1 cellular context compared by ENCODE assay signal in the genomic region with DNA sequence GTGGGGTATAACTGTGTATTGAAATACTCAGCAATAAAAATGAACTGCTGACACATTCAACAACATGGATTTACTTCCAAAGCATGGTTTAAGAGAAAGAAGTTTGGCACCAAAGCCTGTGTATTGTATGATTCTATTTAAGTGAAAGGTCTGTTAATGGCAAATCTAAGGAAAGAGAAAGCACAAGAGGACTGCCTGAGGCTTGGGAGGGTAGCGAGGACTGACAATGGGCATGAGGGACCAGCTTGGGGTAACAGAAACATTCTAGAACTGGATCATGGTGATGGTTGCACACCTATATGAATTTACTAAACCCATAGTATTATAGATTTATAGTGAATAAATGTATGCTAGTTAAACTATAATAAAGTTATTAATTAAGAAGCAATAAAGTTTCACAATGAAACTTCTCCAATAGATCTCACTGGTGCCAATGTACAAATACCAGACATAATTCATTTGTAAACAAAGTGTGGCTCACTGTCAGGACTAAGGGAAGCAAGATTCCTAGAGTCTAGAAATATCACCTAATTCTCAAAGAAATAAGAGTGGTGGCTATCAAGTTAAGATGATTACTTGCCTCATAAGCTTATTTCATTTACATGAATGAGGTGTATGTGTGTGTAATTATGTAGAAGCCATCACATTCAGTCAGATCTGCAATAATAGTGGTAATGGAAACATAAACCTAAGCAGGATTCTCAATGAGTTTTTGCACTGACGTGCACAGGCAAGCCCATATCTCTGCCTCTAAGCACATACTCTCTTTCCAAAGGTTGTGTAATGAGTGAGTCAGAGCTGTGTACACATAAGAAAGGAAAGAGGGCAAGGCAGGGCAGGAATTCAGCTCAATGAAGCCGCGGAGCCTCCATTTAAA.
A peak's percentile ranks its signal among the peaks of the same experiment; 100 is the strongest.
TF ChIP-seq lines count a peak whose summit lies in the region.

No MANE protein-coding gene starts in this region.

TF ChIP-seq in HepG2, 621 proteins besides CTCF, POLR2A, EP300 and RAD21 (continued from another document and continues in another):
- TF ChIP-seq, protein P1, sequence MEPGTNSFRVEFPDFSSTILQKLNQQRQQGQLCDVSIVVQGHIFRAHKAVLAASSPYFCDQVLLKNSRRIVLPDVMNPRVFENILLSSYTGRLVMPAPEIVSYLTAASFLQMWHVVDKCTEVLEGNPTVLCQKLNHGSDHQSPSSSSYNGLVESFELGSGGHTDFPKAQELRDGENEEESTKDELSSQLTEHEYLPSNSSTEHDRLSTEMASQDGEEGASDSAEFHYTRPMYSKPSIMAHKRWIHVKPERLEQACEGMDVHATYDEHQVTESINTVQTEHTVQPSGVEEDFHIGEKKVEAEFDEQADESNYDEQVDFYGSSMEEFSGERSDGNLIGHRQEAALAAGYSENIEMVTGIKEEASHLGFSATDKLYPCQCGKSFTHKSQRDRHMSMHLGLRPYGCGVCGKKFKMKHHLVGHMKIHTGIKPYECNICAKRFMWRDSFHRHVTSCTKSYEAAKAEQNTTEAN (CRISPR knock-in tag; conservative IDR thresholded peaks at IDR 0.05) = peak; percentile 83
- no peak for TF ChIP-seq ZNF839 (CRISPR knock-in tag; IDR thresholded peaks at IDR 0.05; ENCODE audit: borderline replicate concordance)
- TF ChIP-seq, protein P2, sequence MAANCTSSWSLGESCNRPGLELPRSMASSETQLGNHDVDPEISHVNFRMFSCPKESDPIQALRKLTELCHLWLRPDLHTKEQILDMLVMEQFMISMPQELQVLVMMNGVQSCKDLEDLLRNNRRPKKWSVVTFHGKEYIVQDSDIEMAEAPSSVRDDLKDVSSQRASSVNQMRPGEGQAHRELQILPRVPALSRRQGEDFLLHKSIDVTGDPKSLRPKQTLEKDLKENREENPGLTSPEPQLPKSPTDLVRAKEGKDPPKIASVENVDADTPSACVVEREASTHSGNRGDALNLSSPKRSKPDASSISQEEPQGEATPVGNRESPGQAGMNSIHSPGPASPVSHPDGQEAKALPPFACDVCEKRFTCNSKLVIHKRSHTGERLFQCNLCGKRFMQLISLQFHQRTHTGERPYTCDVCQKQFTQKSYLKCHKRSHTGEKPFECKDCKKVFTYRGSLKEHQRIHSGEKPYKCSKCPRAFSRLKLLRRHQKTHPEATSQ (CRISPR knock-in tag; IDR thresholded peaks at IDR 0.05; ENCODE audit: borderline replicate concordance) = no peak
- TF ChIP-seq, protein P3, sequence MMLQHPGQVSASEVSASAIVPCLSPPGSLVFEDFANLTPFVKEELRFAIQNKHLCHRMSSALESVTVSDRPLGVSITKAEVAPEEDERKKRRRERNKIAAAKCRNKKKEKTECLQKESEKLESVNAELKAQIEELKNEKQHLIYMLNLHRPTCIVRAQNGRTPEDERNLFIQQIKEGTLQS (CRISPR knock-in tag; IDR thresholded peaks at IDR 0.05) = peak; percentile 99
- no peak for TF ChIP-seq SETDB1 (CRISPR knock-in tag; IDR thresholded peaks at IDR 0.05; ENCODE audit: borderline replicate concordance)
- peak; percentile 99 for TF ChIP-seq ZNF792 (CRISPR knock-in tag; IDR thresholded peaks at IDR 0.05)
- TF ChIP-seq ZNF788 (CRISPR knock-in tag; IDR thresholded peaks at IDR 0.05; ENCODE audit: borderline replicate concordance) = no peak
- no peak for TF ChIP-seq XBP1 (CRISPR knock-in tag; IDR thresholded peaks at IDR 0.05)
- no peak for TF ChIP-seq RNF2 (conservative IDR thresholded peaks at IDR 0.05; ENCODE audit: low read depth)
- no peak for TF ChIP-seq XRCC5 (optimal IDR thresholded peaks at IDR 0.05; ENCODE audit: low read length)
- no peak for TF ChIP-seq ZC3H13 (CRISPR knock-in tag; IDR thresholded peaks at IDR 0.05)
- no peak for TF ChIP-seq ZFX (CRISPR knock-in tag; IDR thresholded peaks at IDR 0.05; ENCODE audit: low read depth)
- no peak for TF ChIP-seq SRSF4 (IDR thresholded peaks at IDR 0.05; ENCODE audit: low read depth, low read length, poor library complexity, severe bottlenecking)
- no peak for TF ChIP-seq ZNF720 (CRISPR knock-in tag; IDR thresholded peaks at IDR 0.05)
- no peak for TF ChIP-seq ZNF775 (CRISPR knock-in tag; IDR thresholded peaks at IDR 0.05; ENCODE audit: borderline replicate concordance)
- TF ChIP-seq GATAD1 (CRISPR knock-in tag; IDR thresholded peaks at IDR 0.05) = peak; percentile 65; the same call in 1 of the 2 replicates
- peak; percentile 72 for TF ChIP-seq KDM6A (CRISPR knock-in tag; IDR thresholded peaks at IDR 0.05; ENCODE audit: low read depth)
- TF ChIP-seq PLRG1 (conservative IDR thresholded peaks at IDR 0.05) = no peak
- peak; percentile 66 for TF ChIP-seq CREB1 (IDR thresholded peaks at IDR 0.05)
- TF ChIP-seq CREB1 (CRISPR knock-in tag; IDR thresholded peaks at IDR 0.05) = peak; percentile 76
- no peak for TF ChIP-seq ZNF260 (CRISPR knock-in tag; IDR thresholded peaks at IDR 0.05; ENCODE audit: borderline replicate concordance, low read depth)
- TF ChIP-seq ZNF160 (CRISPR knock-in tag; IDR thresholded peaks at IDR 0.05) = no peak
- no peak for TF ChIP-seq ETV6 (CRISPR knock-in tag; conservative IDR thresholded peaks at IDR 0.05)
- TF ChIP-seq ONECUT2 (CRISPR knock-in tag; IDR thresholded peaks at IDR 0.05) = no peak
- no peak for TF ChIP-seq CBFB (CRISPR knock-in tag; IDR thresholded peaks at IDR 0.05)
- no peak for TF ChIP-seq STAT5B (CRISPR knock-in tag; IDR thresholded peaks at IDR 0.05)
- no peak for TF ChIP-seq HNRNPL (IDR thresholded peaks at IDR 0.05; ENCODE audit: low read depth, low read length)
- TF ChIP-seq TARDBP (CRISPR knock-in tag; IDR thresholded peaks at IDR 0.05) = peak; percentile 65; the same call in 1 of the 2 replicates
- no peak for TF ChIP-seq DNMT3B (CRISPR knock-in tag; conservative IDR thresholded peaks at IDR 0.05)
- no peak for TF ChIP-seq NAIF1 (CRISPR knock-in tag; IDR thresholded peaks at IDR 0.05; ENCODE audit: borderline replicate concordance)
- TF ChIP-seq MIXL1 (CRISPR knock-in tag; IDR thresholded peaks at IDR 0.05) = peak; percentile 95
- no peak for TF ChIP-seq TMF1 (CRISPR knock-in tag; IDR thresholded peaks at IDR 0.05; ENCODE audit: low read depth)
- no peak for TF ChIP-seq GLI4 (CRISPR knock-in tag; IDR thresholded peaks at IDR 0.05; ENCODE audit: borderline replicate concordance)
- no peak for TF ChIP-seq KLF11 (CRISPR knock-in tag; IDR thresholded peaks at IDR 0.05)
- TF ChIP-seq NPAS2 (CRISPR knock-in tag; IDR thresholded peaks at IDR 0.05; ENCODE audit: borderline replicate concordance) = no peak
- TF ChIP-seq, protein P4, sequence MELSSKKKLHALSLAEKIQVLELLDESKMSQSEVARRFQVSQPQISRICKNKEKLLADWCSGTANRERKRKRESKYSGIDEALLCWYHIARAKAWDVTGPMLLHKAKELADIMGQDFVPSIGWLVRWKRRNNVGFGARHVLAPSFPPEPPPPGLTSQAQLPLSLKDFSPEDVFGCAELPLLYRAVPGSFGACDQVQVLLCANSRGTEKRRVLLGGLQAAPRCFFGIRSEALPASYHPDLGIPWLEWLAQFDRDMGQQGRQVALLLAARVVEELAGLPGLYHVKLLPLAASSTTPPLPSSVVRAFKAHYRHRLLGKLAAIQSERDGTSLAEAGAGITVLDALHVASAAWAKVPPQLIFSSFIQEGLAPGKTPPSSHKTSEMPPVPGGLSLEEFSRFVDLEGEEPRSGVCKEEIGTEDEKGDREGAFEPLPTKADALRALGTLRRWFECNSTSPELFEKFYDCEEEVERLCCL (CRISPR knock-in tag; IDR thresholded peaks at IDR 0.05; ENCODE audit: borderline replicate concordance) = no peak
- TF ChIP-seq ZNF737 (CRISPR knock-in tag; IDR thresholded peaks at IDR 0.05; ENCODE audit: borderline replicate concordance) = no peak
- 0 out of 2 replicates have a peak, but pooled peaks have one; percentile 8 for TF ChIP-seq KDM5A (IDR thresholded peaks at IDR 0.05; ENCODE audit: borderline replicate concordance, low read length)
- TF ChIP-seq ZFP36L2 (CRISPR knock-in tag; IDR thresholded peaks at IDR 0.05) = no peak
- TF ChIP-seq, protein P5, sequence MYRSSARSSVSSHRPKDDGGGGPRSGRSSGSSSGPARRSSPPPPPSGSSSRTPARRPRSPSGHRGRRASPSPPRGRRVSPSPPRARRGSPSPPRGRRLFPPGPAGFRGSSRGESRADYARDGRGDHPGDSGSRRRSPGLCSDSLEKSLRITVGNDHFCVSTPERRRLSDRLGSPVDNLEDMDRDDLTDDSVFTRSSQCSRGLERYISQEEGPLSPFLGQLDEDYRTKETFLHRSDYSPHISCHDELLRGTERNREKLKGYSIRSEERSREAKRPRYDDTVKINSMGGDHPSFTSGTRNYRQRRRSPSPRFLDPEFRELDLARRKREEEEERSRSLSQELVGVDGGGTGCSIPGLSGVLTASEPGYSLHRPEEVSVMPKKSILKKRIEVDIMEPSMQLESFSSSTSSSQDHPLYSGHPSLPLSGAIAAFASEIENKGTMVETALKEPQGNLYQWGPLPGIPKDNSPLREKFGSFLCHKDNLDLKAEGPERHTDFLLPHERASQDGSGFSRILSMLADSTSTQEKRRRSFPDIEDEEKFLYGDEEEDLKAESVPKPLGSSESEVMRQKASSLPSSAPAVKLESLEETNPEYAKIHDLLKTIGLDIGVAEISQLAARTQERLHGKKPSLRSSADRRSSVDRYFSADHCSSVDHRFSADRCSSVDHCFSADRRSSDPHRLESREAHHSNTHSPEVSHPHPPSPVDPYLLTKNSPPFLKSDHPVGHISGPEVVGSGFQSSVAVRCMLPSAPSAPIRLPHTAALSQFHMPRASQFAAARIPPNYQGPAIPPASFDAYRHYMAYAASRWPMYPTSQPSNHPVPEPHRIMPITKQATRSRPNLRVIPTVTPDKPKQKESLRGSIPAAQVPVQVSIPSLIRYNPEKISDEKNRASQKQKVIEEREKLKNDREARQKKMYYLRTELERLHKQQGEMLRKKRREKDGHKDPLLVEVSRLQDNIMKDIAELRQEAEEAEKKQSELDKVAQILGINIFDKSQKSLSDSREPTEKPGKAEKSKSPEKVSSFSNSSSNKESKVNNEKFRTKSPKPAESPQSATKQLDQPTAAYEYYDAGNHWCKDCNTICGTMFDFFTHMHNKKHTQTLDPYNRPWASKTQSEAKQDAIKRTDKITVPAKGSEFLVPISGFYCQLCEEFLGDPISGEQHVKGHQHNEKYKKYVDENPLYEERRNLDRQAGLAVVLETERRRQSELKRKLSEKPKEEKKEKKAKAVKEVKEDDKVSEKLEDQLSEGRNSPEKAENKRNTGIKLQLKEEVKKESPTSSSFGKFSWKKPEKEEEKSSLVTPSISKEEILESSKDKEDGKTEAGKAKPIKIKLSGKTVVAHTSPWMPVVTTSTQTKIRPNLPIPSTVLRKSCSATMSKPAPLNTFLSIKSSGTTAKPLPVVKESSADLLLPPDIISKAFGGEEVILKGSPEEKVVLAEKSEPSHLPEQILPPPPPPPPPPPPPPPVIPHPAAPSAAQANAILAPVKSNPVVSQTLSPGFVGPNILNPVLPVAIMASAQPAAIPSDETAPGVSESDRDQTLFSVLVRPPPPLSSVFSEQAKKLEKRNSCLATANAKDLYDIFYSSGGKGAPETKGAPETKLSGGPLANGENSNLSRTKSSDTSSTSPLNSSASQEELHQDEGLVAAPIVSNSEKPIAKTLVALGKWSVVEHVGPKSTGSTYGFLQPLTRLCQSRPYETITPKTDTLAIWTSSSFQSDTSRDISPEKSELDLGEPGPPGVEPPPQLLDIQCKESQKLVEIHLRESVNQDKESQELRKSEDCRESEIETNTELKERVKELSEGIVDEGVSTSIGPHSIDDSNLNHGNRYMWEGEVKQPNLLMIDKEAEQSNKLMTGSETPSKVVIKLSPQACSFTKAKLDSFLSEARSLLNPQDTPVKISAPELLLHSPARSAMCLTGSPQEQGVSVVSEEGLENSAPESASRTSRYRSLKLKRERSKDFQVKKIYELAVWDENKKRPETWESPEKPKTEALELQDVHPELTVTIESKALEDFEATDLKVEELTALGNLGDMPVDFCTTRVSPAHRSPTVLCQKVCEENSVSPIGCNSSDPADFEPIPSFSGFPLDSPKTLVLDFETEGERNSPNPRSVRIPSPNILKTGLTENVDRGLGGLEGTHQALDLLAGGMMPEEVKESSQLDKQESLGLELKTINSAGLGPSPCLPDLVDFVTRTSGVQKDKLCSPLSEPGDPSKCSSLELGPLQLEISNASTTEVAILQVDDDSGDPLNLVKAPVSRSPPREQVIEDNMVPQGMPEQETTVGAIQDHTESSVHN (CRISPR knock-in tag; IDR thresholded peaks at IDR 0.05) = no peak
- peak; percentile 47; the same call in 1 of the 2 replicates for TF ChIP-seq NFKBIZ (CRISPR knock-in tag; IDR thresholded peaks at IDR 0.05)
- peak; percentile 84 for TF ChIP-seq ELF3 (CRISPR knock-in tag; IDR thresholded peaks at IDR 0.05)
- no peak for TF ChIP-seq KDM5B (CRISPR knock-in tag; IDR thresholded peaks at IDR 0.05; ENCODE audit: borderline replicate concordance)
- TF ChIP-seq HMGA1 (CRISPR knock-in tag; conservative IDR thresholded peaks at IDR 0.05) = no peak
- no peak for TF ChIP-seq AHR (CRISPR knock-in tag; IDR thresholded peaks at IDR 0.05)
- TF ChIP-seq ZNF83 (CRISPR knock-in tag; IDR thresholded peaks at IDR 0.05; ENCODE audit: borderline replicate concordance) = no peak
- TF ChIP-seq, protein P6, sequence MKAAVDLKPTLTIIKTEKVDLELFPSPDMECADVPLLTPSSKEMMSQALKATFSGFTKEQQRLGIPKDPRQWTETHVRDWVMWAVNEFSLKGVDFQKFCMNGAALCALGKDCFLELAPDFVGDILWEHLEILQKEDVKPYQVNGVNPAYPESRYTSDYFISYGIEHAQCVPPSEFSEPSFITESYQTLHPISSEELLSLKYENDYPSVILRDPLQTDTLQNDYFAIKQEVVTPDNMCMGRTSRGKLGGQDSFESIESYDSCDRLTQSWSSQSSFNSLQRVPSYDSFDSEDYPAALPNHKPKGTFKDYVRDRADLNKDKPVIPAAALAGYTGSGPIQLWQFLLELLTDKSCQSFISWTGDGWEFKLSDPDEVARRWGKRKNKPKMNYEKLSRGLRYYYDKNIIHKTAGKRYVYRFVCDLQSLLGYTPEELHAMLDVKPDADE (CRISPR knock-in tag; IDR thresholded peaks at IDR 0.05) = no peak
- no peak for TF ChIP-seq HOXA9 (CRISPR knock-in tag; IDR thresholded peaks at IDR 0.05; ENCODE audit: borderline replicate concordance)
- peak; percentile 60 for TF ChIP-seq THAP11 (CRISPR knock-in tag; IDR thresholded peaks at IDR 0.05)
- no peak for TF ChIP-seq JDP2 (CRISPR knock-in tag; IDR thresholded peaks at IDR 0.05; ENCODE audit: borderline replicate concordance)
- no peak for TF ChIP-seq ZNF678 (CRISPR knock-in tag; IDR thresholded peaks at IDR 0.05)
- TF ChIP-seq, protein P7, sequence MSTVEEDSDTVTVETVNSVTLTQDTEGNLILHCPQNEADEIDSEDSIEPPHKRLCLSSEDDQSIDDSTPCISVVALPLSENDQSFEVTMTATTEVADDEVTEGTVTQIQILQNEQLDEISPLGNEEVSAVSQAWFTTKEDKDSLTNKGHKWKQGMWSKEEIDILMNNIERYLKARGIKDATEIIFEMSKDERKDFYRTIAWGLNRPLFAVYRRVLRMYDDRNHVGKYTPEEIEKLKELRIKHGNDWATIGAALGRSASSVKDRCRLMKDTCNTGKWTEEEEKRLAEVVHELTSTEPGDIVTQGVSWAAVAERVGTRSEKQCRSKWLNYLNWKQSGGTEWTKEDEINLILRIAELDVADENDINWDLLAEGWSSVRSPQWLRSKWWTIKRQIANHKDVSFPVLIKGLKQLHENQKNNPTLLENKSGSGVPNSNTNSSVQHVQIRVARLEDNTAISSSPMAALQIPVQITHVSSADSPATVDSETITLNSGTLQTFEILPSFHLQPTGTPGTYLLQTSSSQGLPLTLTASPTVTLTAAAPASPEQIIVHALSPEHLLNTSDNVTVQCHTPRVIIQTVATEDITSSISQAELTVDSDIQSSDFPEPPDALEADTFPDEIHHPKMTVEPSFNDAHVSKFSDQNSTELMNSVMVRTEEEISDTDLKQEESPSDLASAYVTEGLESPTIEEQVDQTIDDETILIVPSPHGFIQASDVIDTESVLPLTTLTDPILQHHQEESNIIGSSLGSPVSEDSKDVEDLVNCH (CRISPR knock-in tag; IDR thresholded peaks at IDR 0.05) = no peak
- no peak for TF ChIP-seq ZMYM3 (CRISPR knock-in tag; IDR thresholded peaks at IDR 0.05)
